In genomic region chr22:27734066-27734465, GRCh38 we compare ENCODE assay signal across 18 cellular contexts.
DNase-seq lines count a peak whose midpoint lies in the region; ATAC-seq, FAIRE-seq and TF ChIP-seq lines count a peak whose summit lies in the region.
"Had no signal": no experiment of that assay in that cellular context is flagged by ENCODE, and none has a peak within 500 bp of the region (broad histone marks: within the 10 kb centered on the region; RNA-seq: fewer than 3 reads in every experiment).

No MANE protein-coding gene starts in this region.

- intact Hi-C loops in posterior vena cava (cut with DNase I): no loop called here

- H3K4me1 Mint-ChIP-seq in WTC11: peaks cover 25% of the 10 kb centered on the region

- ATAC-seq in WTC11: no peak
- ATAC-seq: A549 had no signal

- H3K27ac Mint-ChIP-seq in WTC11: peak overlapping the region; percentile 31
- H3K27ac Mint-ChIP-seq: CD4-positive, alpha-beta T cell had no signal

- POLR2A ChIA-PET in WTC11 (lab: Charles Lee): no interaction called here

- FAIRE-seq in urothelium cell line (lab: Jason Lieb, UNC): peak; percentile 93
- FAIRE-seq: A549, D721Med, GM12892, GM18507 had no signal

- no peak for TF ChIP-seq CTCF in WTC11 (IDR thresholded peaks at IDR 0.05)

- in situ Hi-C loops in KBM-7 (cut with MboI; ENCODE audit: low pct_unique_long_range_greater_than_20kb, low sequenced_read_pairs): no loop called here

- DNase-seq in activated effector memory CD4-positive, alpha-beta T cell treated with anti-CD3 and anti-CD28 coated beads, Interleukin-2, amount 50 U/mL, for 16 hours: peak; percentile 13
- DNase-seq in activated effector memory CD4-positive, alpha-beta T cell treated with Interleukin-2 at 50 U/mL for 16 hours: no peak
- DNase-seq in WTC11 (ENCODE audit: low spot score): no peak
- peak; percentile 75 for DNase-seq in posterior vena cava (ENCODE audit: low spot score)
- DNase-seq in urothelium cell line (ENCODE audit: low spot score): no peak
- no peak for DNase-seq in glomerular visceral epithelial cell (ENCODE audit: extremely low spot score)
- no peak for DNase-seq in KBM-7
- DNase-seq: AML-193; Caco-2; CD4-positive, alpha-beta T cell; DMS79; GDM1; GM23248; HCEC 1CT had no signal

- CTCF ChIA-PET in WTC11 (lab: Charles Lee): no interaction called here

- peaks cover 42% of the 10 kb centered on the region for H3K36me3 Mint-ChIP-seq in WTC11

- peaks cover 23% of the 10 kb centered on the region for H3K9me3 Mint-ChIP-seq in WTC11

- H3K27me3 Mint-ChIP-seq in WTC11 (ENCODE audit: low read depth): no peaks in the 10 kb centered on the region

- H3K4me3 Mint-ChIP-seq in WTC11: no peak overlapping the region
- H3K4me3 Mint-ChIP-seq: CD4-positive, alpha-beta T cell had no signal

TF ChIP-seq in WTC11, 78 proteins besides CTCF, POLR2A, EP300 and RAD21:
- TF ChIP-seq ZNF512 (CRISPR knock-in tag; IDR thresholded peaks at IDR 0.05; ENCODE audit: borderline replicate concordance) (no peak), PRDM15 (CRISPR knock-in tag; IDR thresholded peaks at IDR 0.05) (no peak), MAX (CRISPR knock-in tag; IDR thresholded peaks at IDR 0.05) (no peak), FOXJ3 (CRISPR knock-in tag; IDR thresholded peaks at IDR 0.05; ENCODE audit: borderline replicate concordance) (no peak)

Comparison
In these comparisons a context has a peak if more than half of its experiments do, and no peak if none do; other contexts are left out.
1. DNase-seq: peak in activated effector memory CD4-positive, alpha-beta T cell treated with anti-CD3 and anti-CD28 coated beads, Interleukin-2, amount 50 U/mL, for 16 hours (single experiment) and posterior vena cava (single experiment); none in activated effector memory CD4-positive, alpha-beta T cell treated with Interleukin-2 at 50 U/mL for 16 hours (single experiment), WTC11 (single experiment), urothelium cell line (single experiment), glomerular visceral epithelial cell (single experiment) and KBM-7 (single experiment).